Comparison of ENCODE assay signal across 12 cellular contexts in genomic region chr1:98429851-98430496, GRCh38.
A peak's percentile ranks its signal among the peaks of the same experiment; 100 is the strongest.
DNase-seq lines count a peak whose midpoint lies in the region; ATAC-seq and TF ChIP-seq lines count a peak whose summit lies in the region.
"Had no signal": no experiment of that assay in that cellular context is flagged by ENCODE, and none has a peak within 500 bp of the region (broad histone marks: within the 10 kb centered on the region; RNA-seq: fewer than 3 reads in every experiment).

No MANE protein-coding gene starts in this region.

- CTCF ChIA-PET in activated CD4-positive, alpha-beta T cell treated with anti-CD3 and anti-CD28 coated beads, Interleukin-2, amount 10 ng/mL, durations not matched to agents 7 days and 5 days (lab: Charles Lee) = no interaction called here

- H3K9me3 Mint-ChIP-seq in osteocyte (ENCODE audit: unreplicated experiment) = no peaks in the 10 kb centered on the region
- H3K9me3 Mint-ChIP-seq in activated CD4-positive, alpha-beta T cell treated with anti-CD3 and anti-CD28 coated beads, Interleukin-2, amount 10 ng/mL, durations not matched to agents 7 days and 5 days = no peaks in the 10 kb centered on the region
- H3K9me3 Mint-ChIP-seq: activated naive CD4-positive, alpha-beta T cell treated with anti-CD3 and anti-CD28 coated beads, Interleukin-2, amount 50 U/mL, for 24 hours had no signal

- H3K9ac ChIP-seq in DND-41 (ENCODE audit: low read depth, low read length) = no peak overlapping the region

- H3K27ac Mint-ChIP-seq in osteocyte (ENCODE audit: unreplicated experiment) = peak overlapping the region; percentile 23
- H3K27ac Mint-ChIP-seq in activated CD4-positive, alpha-beta T cell treated with anti-CD3 and anti-CD28 coated beads, Interleukin-2, amount 10 ng/mL, durations not matched to agents 7 days and 5 days = no peak overlapping the region
- H3K27ac Mint-ChIP-seq: activated naive CD4-positive, alpha-beta T cell treated with anti-CD3 and anti-CD28 coated beads, Interleukin-2, amount 50 U/mL, for 24 hours had no signal

- H2AFZ ChIP-seq in DND-41 (ENCODE audit: low read depth, low read length) = peak overlapping the region; percentile 47; the same call in 1 of the 2 replicates

- no peaks in the 10 kb centered on the region for H3K4me1 ChIP-seq in DND-41 (ENCODE audit: insufficient read depth, low read length)

- H3K36me3 ChIP-seq in DND-41 (ENCODE audit: insufficient read depth, low read length) = no peaks in the 10 kb centered on the region
- H3K36me3 ChIP-seq: neutrophil had no signal

- H4K20me1 ChIP-seq in DND-41 (ENCODE audit: insufficient read depth, low read length) = no peaks in the 10 kb centered on the region

- ATAC-seq in DND-41 (ENCODE audit: insufficient read depth, low read depth) = no peak
- no peak for ATAC-seq in GM19452 (IDR thresholded peaks at IDR 0.05; ENCODE audit: unreplicated experiment)

- H3K79me2 ChIP-seq in DND-41 (ENCODE audit: insufficient read depth, low read length) = no peaks in the 10 kb centered on the region

- H3K4me2 ChIP-seq in DND-41 (ENCODE audit: insufficient read depth, low read length) = no peak overlapping the region

- H3K4me1 Mint-ChIP-seq in osteocyte (ENCODE audit: unreplicated experiment) = peaks cover 24% of the 10 kb centered on the region
- no peaks in the 10 kb centered on the region for H3K4me1 Mint-ChIP-seq in activated CD4-positive, alpha-beta T cell treated with anti-CD3 and anti-CD28 coated beads, Interleukin-2, amount 10 ng/mL, durations not matched to agents 7 days and 5 days
- H3K4me1 Mint-ChIP-seq: activated naive CD4-positive, alpha-beta T cell treated with anti-CD3 and anti-CD28 coated beads, Interleukin-2, amount 50 U/mL, for 24 hours had no signal

- H3K27me3 ChIP-seq in DND-41 (ENCODE audit: insufficient read depth, low read length, poor library complexity) = no peaks in the 10 kb centered on the region
- H3K27me3 ChIP-seq: neutrophil had no signal

- H3K27ac ChIP-seq in DND-41 (ENCODE audit: low read length) = no peak overlapping the region
- H3K27ac ChIP-seq: neutrophil had no signal

- H3K36me3 Mint-ChIP-seq in osteocyte (ENCODE audit: unreplicated experiment) = no peaks in the 10 kb centered on the region
- no peaks in the 10 kb centered on the region for H3K36me3 Mint-ChIP-seq in activated CD4-positive, alpha-beta T cell treated with anti-CD3 and anti-CD28 coated beads, Interleukin-2, amount 10 ng/mL, durations not matched to agents 7 days and 5 days (ENCODE audit: low read depth)
- H3K36me3 Mint-ChIP-seq: activated naive CD4-positive, alpha-beta T cell treated with anti-CD3 and anti-CD28 coated beads, Interleukin-2, amount 50 U/mL, for 24 hours had no signal

- TF ChIP-seq CTCF in DND-41 (IDR thresholded peaks at IDR 0.05; ENCODE audit: borderline replicate concordance, extremely low read depth, low read length, poor library complexity, severe bottlenecking) (no peak), osteocyte (IDR thresholded peaks at IDR 0.05) (no peak)

- POLR2A ChIA-PET in activated CD4-positive, alpha-beta T cell treated with anti-CD3 and anti-CD28 coated beads, Interleukin-2, amount 10 ng/mL, durations not matched to agents 7 days and 5 days (lab: Charles Lee) = no interaction called here

- H3K27me3 Mint-ChIP-seq in osteocyte (ENCODE audit: unreplicated experiment) = no peaks in the 10 kb centered on the region
- H3K27me3 Mint-ChIP-seq in activated CD4-positive, alpha-beta T cell treated with anti-CD3 and anti-CD28 coated beads, Interleukin-2, amount 10 ng/mL, durations not matched to agents 7 days and 5 days = peaks cover 2% of the 10 kb centered on the region
- H3K27me3 Mint-ChIP-seq: activated naive CD4-positive, alpha-beta T cell treated with anti-CD3 and anti-CD28 coated beads, Interleukin-2, amount 50 U/mL, for 24 hours had no signal

- no peaks in the 10 kb centered on the region for H3K9me3 ChIP-seq in DND-41 (ENCODE audit: insufficient read depth, low read length, severe bottlenecking)
- H3K9me3 ChIP-seq: neutrophil had no signal

- DNase-seq in DND-41 = no peak
- DNase-seq in NCI-H187 treated with DMSO at 0.1 percent for 48 hours (lab: John Stamatoyannopoulos, UW) = peak; percentile 80
- peak; percentile 93 to 94 for DNase-seq in SHP77 (lab: John Stamatoyannopoulos, UW)
- DNase-seq in osteocyte (ENCODE audit: extremely low spot score, unreplicated experiment) = no peak
- DNase-seq in 8988T = no peak
- no peak for DNase-seq in activated CD4-positive, alpha-beta T cell treated with anti-CD3 and anti-CD28 coated beads, Interleukin-2, amount 10 ng/mL, durations not matched to agents 7 days and 5 days
- no peak for DNase-seq in iPS-NIHi7 (ENCODE audit: extremely low spot score)
- DNase-seq: activated CD4-positive, alpha-beta T cell treated with anti-CD3 and anti-CD28 coated beads, Interleukin-2, amount 50 U/mL, for 4 hours; SW 1271 had no signal

- H3K4me3 Mint-ChIP-seq in osteocyte (ENCODE audit: unreplicated experiment) = no peak overlapping the region
- H3K4me3 Mint-ChIP-seq in activated CD4-positive, alpha-beta T cell treated with anti-CD3 and anti-CD28 coated beads, Interleukin-2, amount 10 ng/mL, durations not matched to agents 7 days and 5 days = no peak overlapping the region
- H3K4me3 Mint-ChIP-seq: activated naive CD4-positive, alpha-beta T cell treated with anti-CD3 and anti-CD28 coated beads, Interleukin-2, amount 50 U/mL, for 24 hours had no signal

- H3K4me3 ChIP-seq in DND-41 (ENCODE audit: low read depth in 1 of 2, low read length in 2 of 2) = no peak overlapping the region

Comparison
In these comparisons a context has a peak if more than half of its experiments do, and no peak if none do; other contexts are left out.
1. DNase-seq: peak in NCI-H187 treated with DMSO at 0.1 percent for 48 hours (single experiment) and SHP77 (2 of 2); none in DND-41 (single experiment), osteocyte (single experiment), 8988T (single experiment), activated CD4-positive, alpha-beta T cell treated with anti-CD3 and anti-CD28 coated beads, Interleukin-2, amount 10 ng/mL, durations not matched to agents 7 days and 5 days (single experiment) and iPS-NIHi7 (single experiment).